ENCODE assay signal across 17 cellular contexts in genomic region chr11:96044747-96045146, GRCh38.
DNase-seq lines count a peak whose midpoint lies in the region; ATAC-seq, FAIRE-seq and TF ChIP-seq lines count a peak whose summit lies in the region.
"Had no signal": no experiment of that assay in that cellular context is flagged by ENCODE, and none has a peak within 500 bp of the region (broad histone marks: within the 10 kb centered on the region; RNA-seq: fewer than 3 reads in every experiment).

No MANE protein-coding gene starts in this region.

- 95 to 98% methylated on average over 2 of the region's 2 CpGs for WGBS in GM23248 (ENCODE audit: low coverage in 1 of 2, low lambda C conversion rate in 2 of 2, missing lambda C conversion rate in 2 of 2), 2 experiments

- in situ Hi-C loops in GM23248 (cut with MboI), result no loop called here

- peaks cover 72% of the 10 kb centered on the region for H3K79me2 ChIP-seq in GM23248 (ENCODE audit: insufficient read depth)

- no peaks in the 10 kb centered on the region for H3K27me3 ChIP-seq in GM23248 (replicated peaks; ENCODE audit: insufficient read depth)

- no peaks in the 10 kb centered on the region for H3K36me3 ChIP-seq in GM23248 (ENCODE audit: low read depth)

- H3K4me3 Mint-ChIP-seq in nephron, result no peak overlapping the region
- no peak overlapping the region for H3K4me3 Mint-ChIP-seq in type B pancreatic cell
- H3K4me3 Mint-ChIP-seq: B cell; CD8-positive, alpha-beta T cell; GM23338 had no signal

- H2AFZ ChIP-seq in GM23248, result no peak overlapping the region
- H2AFZ ChIP-seq: GM23338 had no signal

- peaks cover 19% of the 10 kb centered on the region for H3K4me1 Mint-ChIP-seq in nephron
- H3K4me1 Mint-ChIP-seq in type B pancreatic cell (ENCODE audit: unreplicated experiment), result peaks cover 33% of the 10 kb centered on the region

- peaks cover 36% of the 10 kb centered on the region for H3K4me1 ChIP-seq in GM23248 (ENCODE audit: insufficient read depth)

- peaks cover 6 to 32% of the 10 kb centered on the region in 2 donors for H3K36me3 Mint-ChIP-seq in activated naive CD4-positive, alpha-beta T cell treated with anti-CD3 and anti-CD28 coated beads, Interleukin-2, amount 50 U/mL, for 72 hours
- H3K36me3 Mint-ChIP-seq in nephron (ENCODE audit: low read depth) (peaks cover 10% of the 10 kb centered on the region), type B pancreatic cell (peaks cover 24% of the 10 kb centered on the region)

- H3K9me2 ChIP-seq in GM23248 (ENCODE audit: insufficient read depth), result no peaks in the 10 kb centered on the region

- H3K4me2 ChIP-seq in GM23248 (ENCODE audit: unreplicated experiment), result no peak overlapping the region

- TF ChIP-seq CTCF in nephron (IDR thresholded peaks at IDR 0.05; ENCODE audit: unreplicated experiment in 3 of 3) (no peak), type B pancreatic cell (conservative IDR thresholded peaks at IDR 0.05) (no peak)

- no peak overlapping the region for H3K4me3 ChIP-seq in GM23248
- H3K4me3 ChIP-seq: GM23338 had no signal

- peaks cover 23% of the 10 kb centered on the region for H3F3A ChIP-seq in GM23248 (ENCODE audit: insufficient read depth)

- H3K27me3 Mint-ChIP-seq in nephron (ENCODE audit: low read depth) (no peaks in the 10 kb centered on the region), type B pancreatic cell (no peaks in the 10 kb centered on the region)
- H3K27me3 Mint-ChIP-seq: B cell had no signal

- no peak for FAIRE-seq in GM12892 (lab: Jason Lieb, UNC)
- FAIRE-seq: GM18507 had no signal

- ATAC-seq in activated naive CD4-positive, alpha-beta T cell treated with anti-CD3 and anti-CD28 coated beads, Interleukin-2, amount 50 U/mL, for 72 hours, result peak; percentile 57 to 91
- ATAC-seq: CD8-positive, alpha-beta T cell; GM23338 had no signal

- no peaks in the 10 kb centered on the region for H3K9me3 Mint-ChIP-seq in activated naive CD4-positive, alpha-beta T cell treated with anti-CD3 and anti-CD28 coated beads, Interleukin-2, amount 50 U/mL, for 72 hours
- H3K9me3 Mint-ChIP-seq in nephron, result no peaks in the 10 kb centered on the region
- no peaks in the 10 kb centered on the region for H3K9me3 Mint-ChIP-seq in type B pancreatic cell
- H3K9me3 Mint-ChIP-seq: CD8-positive, alpha-beta T cell had no signal

- no peaks in the 10 kb centered on the region for H4K20me1 ChIP-seq in GM23248 (ENCODE audit: insufficient read depth)

- peak overlapping the region in 1 of 2 donors; percentile 13 for H3K27ac Mint-ChIP-seq in activated naive CD4-positive, alpha-beta T cell treated with anti-CD3 and anti-CD28 coated beads, Interleukin-2, amount 50 U/mL, for 72 hours
- peak overlapping the region in 2 of 3 experiments; percentile 89 to 93 for H3K27ac Mint-ChIP-seq in nephron
- H3K27ac Mint-ChIP-seq in type B pancreatic cell, result peak overlapping the region; percentile 94
- H3K27ac Mint-ChIP-seq: B cell, GM23338 had no signal

- H3K9me3 ChIP-seq in GM23248 (ENCODE audit: low read depth), result no peaks in the 10 kb centered on the region

- 0 out of 2 replicates have a peak overlapping the region, but pooled peaks have one; percentile 81 for H3K27ac ChIP-seq in GM23248
- H3K27ac ChIP-seq: HL-60 had no signal

- no peak overlapping the region for H3K9ac ChIP-seq in GM23248

- no peak for DNase-seq in activated naive CD4-positive, alpha-beta T cell treated with anti-CD3 and anti-CD28 coated beads, Interleukin-2, amount 50 U/mL, for 72 hours (ENCODE audit: low spot score in 2 of 2)
- no peak for DNase-seq in activated naive CD4-positive, alpha-beta T cell treated with anti-CD3 and anti-CD28 coated beads, Interleukin-2, amount 50 U/mL, for 16 hours
- DNase-seq in GM23248 (no peak), type B pancreatic cell (ENCODE audit: extremely low spot score, unreplicated experiment) (no peak), GM12892 (ENCODE audit: insufficient read length) (no peak)
- DNase-seq in stimulated activated naive CD4-positive, alpha-beta T cell (lab: John Stamatoyannopoulos, UW), result no peak
- DNase-seq: C1 segment of cervical spinal cord; CD8-positive, alpha-beta T cell; COR-L47; DMS53; GF-D8; H7 had no signal

- no peak for TF ChIP-seq POLR2A in GM12892 (IDR thresholded peaks at IDR 0.05; ENCODE audit: low read depth, low read length)
